Comparison of ENCODE assay signal across 9 cellular contexts in genomic region chr6:43662948-43663347, GRCh38. TPM values are rescaled to one million over a fixed set of nuclear protein-coding genes. Genes with fewer than 3 reads are reported as not detected.
"Had no signal": no experiment of that assay in that cellular context is flagged by ENCODE, and none has a peak within 500 bp of the region (broad histone marks: within the 10 kb centered on the region; RNA-seq: fewer than 3 reads in every experiment).

No MANE protein-coding gene starts in this region.

RNA-seq across cellular contexts. Expression of gene RSPH9, which starts 18.1 kb away (rescaled TPM):
- total RNA-seq: activated naive CD4-positive, alpha-beta T cell treated with anti-CD3 and anti-CD28 coated beads for 36 hours; activated naive CD8-positive, alpha-beta T cell treated with anti-CD3 and anti-CD28 coated beads for 36 hours; activated naive CD8-positive, alpha-beta T cell treated with anti-CD3 and anti-CD28 coated beads, Interleukin-2, amount 10 ng/mL, durations not matched to agents 7 days and 5 days; activated T-cell treated with anti-CD3 and anti-CD28 coated beads, Interleukin-2, amount 50 U/mL, for 4 hours; activated T-helper 1 cell treated with anti-CD3 and anti-CD28 coated beads, Interleukin-12 subunit alpha, Interleukin-12 subunit beta, Interleukin-2, Interleukin-4 antibody, amounts not matched to agents 30 ng/mL and 10 ng/mL and 1 ng/mL, durations not matched to agents 14 hours and 24 hours and 36 hours; activated T-helper 2 cell treated with anti-CD3 and anti-CD28 coated beads, Interferon-gamma antibody, Interleukin-2, Interleukin-4, amounts not matched to agents 10 μg/mL and 5 μg/mL and 100 μg/mL, durations not matched to agents 14 hours and 24 hours and 36 hours; ascending aorta; body of pancreas; breast epithelium had no signal
